ENCODE assay signal across 8 cellular contexts in genomic region chr13:114020134-114020533, GRCh38. TPM values are rescaled to one million over a fixed set of nuclear protein-coding genes. Genes with fewer than 3 reads are reported as not detected.
DNase-seq lines count a peak whose midpoint lies in the region; ATAC-seq and TF ChIP-seq lines count a peak whose summit lies in the region.
"Not testable (repeated sequence)": the region's sequence is repeated elsewhere in the genome, so short reads cannot be mapped to it uniquely, and the experiment has no call there.
"Had no signal": no experiment of that assay in that cellular context is flagged by ENCODE, and none has a peak within 500 bp of the region (broad histone marks: within the 10 kb centered on the region; RNA-seq: fewer than 3 reads in every experiment).

No MANE protein-coding gene starts in this region.

- not testable (repeated sequence) for H3K4me3 ChIP-seq in H7 (ENCODE audit: insufficient read depth, low read depth, low read length)

- TF ChIP-seq CTCF in RWPE1 (conservative IDR thresholded peaks at IDR 0.05; ENCODE audit: low read depth); endothelial cell (IDR thresholded peaks at IDR 0.05; ENCODE audit: unreplicated experiment): not testable (repeated sequence)

- peak overlapping the region; percentile 30 for H3K27ac Mint-ChIP-seq in activated naive CD4-positive, alpha-beta T cell treated with anti-CD3 and anti-CD28 coated beads for 36 hours
- peak overlapping the region; percentile 30 for H3K27ac Mint-ChIP-seq in endothelial cell (ENCODE audit: unreplicated experiment)
- H3K27ac Mint-ChIP-seq in memory B cell = peak overlapping the region; percentile 41

- not testable (repeated sequence) for H3K4me1 Mint-ChIP-seq in activated naive CD4-positive, alpha-beta T cell treated with anti-CD3 and anti-CD28 coated beads for 36 hours (ENCODE audit: low read depth); endothelial cell (ENCODE audit: unreplicated experiment)
- peaks cover 20% of the 10 kb centered on the region for H3K4me1 Mint-ChIP-seq in memory B cell

- H3K36me3 ChIP-seq in H7 (replicated peaks; ENCODE audit: control insufficient read depth, insufficient read depth, low read length) = not testable (repeated sequence)

- POLR2A ChIA-PET in RWPE1 (lab: Yijun Ruan, JAX; ENCODE audit: low non-redundant PET) = not testable (repeated sequence)

- CTCF ChIA-PET in RWPE1 (lab: Yijun Ruan, JAX); activated naive CD4-positive, alpha-beta T cell treated with anti-CD3 and anti-CD28 coated beads for 36 hours (lab: Charles Lee): not testable (repeated sequence)

- H3K9me3 Mint-ChIP-seq in activated naive CD4-positive, alpha-beta T cell treated with anti-CD3 and anti-CD28 coated beads for 36 hours; endothelial cell (ENCODE audit: unreplicated experiment); memory B cell: not testable (repeated sequence)

- ATAC-seq in memory B cell (ENCODE audit: low read depth) = not testable (repeated sequence)

- not testable (repeated sequence) for H3K27me3 ChIP-seq in H7 (ENCODE audit: control insufficient read depth, insufficient read depth, low read length)

- peak; percentile 87 for DNase-seq in H7
- peak; percentile 79 for DNase-seq in NCI-H69 (lab: John Stamatoyannopoulos, UW)
- not testable (repeated sequence) for DNase-seq in RWPE1 (ENCODE audit: low spot score); activated naive CD4-positive, alpha-beta T cell treated with anti-CD3 and anti-CD28 coated beads for 36 hours; endothelial cell (ENCODE audit: low spot score); memory B cell (ENCODE audit: low spot score in 2 of 2)

- not testable (repeated sequence) for H3K4me3 Mint-ChIP-seq in activated naive CD4-positive, alpha-beta T cell treated with anti-CD3 and anti-CD28 coated beads for 36 hours; memory B cell
- H3K4me3 Mint-ChIP-seq in endothelial cell (ENCODE audit: unreplicated experiment) = peak overlapping the region; percentile 67

- not testable (repeated sequence) for H3K27me3 Mint-ChIP-seq in activated naive CD4-positive, alpha-beta T cell treated with anti-CD3 and anti-CD28 coated beads for 36 hours (ENCODE audit: low read depth); memory B cell
- peaks cover 16% of the 10 kb centered on the region for H3K27me3 Mint-ChIP-seq in endothelial cell (ENCODE audit: unreplicated experiment)

- intact Hi-C loops in activated naive CD4-positive, alpha-beta T cell treated with anti-CD3 and anti-CD28 coated beads for 36 hours (cut with micrococcal nuclease) = not testable (repeated sequence)

- peak overlapping the region; percentile 29 for H3K27ac ChIP-seq in RWPE1

- peaks cover 21% of the 10 kb centered on the region for H3K36me3 Mint-ChIP-seq in activated naive CD4-positive, alpha-beta T cell treated with anti-CD3 and anti-CD28 coated beads for 36 hours (ENCODE audit: low read depth)
- H3K36me3 Mint-ChIP-seq in endothelial cell (ENCODE audit: low read depth, unreplicated experiment) (peaks cover 34% of the 10 kb centered on the region), memory B cell (peaks cover 17% of the 10 kb centered on the region)

RNA-seq across cellular contexts. Expression of gene C13orf46, which starts 46.3 kb away (rescaled TPM):
- total RNA-seq in H7 (2014; rRNA removed; shearing (Covaris generic)) = not detected in 2 replicates
- total RNA-seq in activated naive CD4-positive, alpha-beta T cell treated with anti-CD3 and anti-CD28 coated beads for 36 hours = 1 to 10 TPM; 1.7 to 1.8 TPM
- 1.5 TPM for total RNA-seq in endothelial cell (ENCODE audit: unreplicated experiment)
- total RNA-seq: Caco-2, GM23248 had no signal
